Comparison of ENCODE assay signal across 10 cellular contexts in genomic region chr2:130755234-130756040, GRCh38. TPM values are rescaled to one million over a fixed set of nuclear protein-coding genes. Genes with fewer than 3 reads are reported as not detected.
DNase-seq lines count a peak whose midpoint lies in the region; ATAC-seq and TF ChIP-seq lines count a peak whose summit lies in the region.
"Had no signal": no experiment of that assay in that cellular context is flagged by ENCODE, and none has a peak within 500 bp of the region (broad histone marks: within the 10 kb centered on the region; RNA-seq: fewer than 3 reads in every experiment).

AMER3 (plus strand) TSS chr2:130755540; CDS start chr2:130762073, 6,533 bp downstream.

- POLR2A ChIA-PET in HEK293 (lab: Yijun Ruan, JAX): no interaction called here

- H3K36me3 Mint-ChIP-seq in glutamatergic neuron (ENCODE audit: unreplicated experiment): no peaks in the 10 kb centered on the region

- CTCF ChIA-PET in HEK293 (lab: Yijun Ruan, JAX): no interaction called here

- TF ChIP-seq CTCF in HEK293 (tag by site-specific recombination; IDR thresholded peaks at IDR 0.05) (no peak), glutamatergic neuron (IDR thresholded peaks at IDR 0.05; ENCODE audit: partially characterized antibody, unreplicated experiment) (no peak)

- peaks cover 4% of the 10 kb centered on the region; the same call in 1 of the 2 replicates for H3K4me1 ChIP-seq in HEK293 (ENCODE audit: control insufficient read depth, insufficient read depth, low read length)

- peaks cover 15% of the 10 kb centered on the region for H3K9me3 Mint-ChIP-seq in glutamatergic neuron (ENCODE audit: unreplicated experiment)

- H3K27ac ChIP-seq in HEK293 (ENCODE audit: extremely low read depth, low read depth, low read length): no peak within 1 kb of the TSS

- peak within 1 kb of the TSS; percentile 50 for H3K4me3 ChIP-seq in HEK293 (ENCODE audit: low read depth, low read length)
- peak within 1 kb of the TSS; percentile 9 for H3K4me3 ChIP-seq in skeletal muscle cell (ENCODE audit: low read depth, low read length)

- H3K27me3 Mint-ChIP-seq in glutamatergic neuron (ENCODE audit: unreplicated experiment): peaks cover 10% of the 10 kb centered on the region

- no peaks in the 10 kb centered on the region for H3K36me3 ChIP-seq in HEK293 (ENCODE audit: control insufficient read depth in 2 of 2, insufficient read depth in 1 of 2, low read length in 2 of 2)

- H3K4me3 Mint-ChIP-seq in glutamatergic neuron (ENCODE audit: unreplicated experiment): peak within 1 kb of the TSS; percentile 93
- H3K4me3 Mint-ChIP-seq: HFFc6 had no signal

- H3K27ac Mint-ChIP-seq in glutamatergic neuron (ENCODE audit: unreplicated experiment): peak within 1 kb of the TSS; percentile 95
- H3K27ac Mint-ChIP-seq: HFFc6 had no signal

- DNase-seq in NCI-H345 (lab: John Stamatoyannopoulos, UW) (peak; percentile 70), glutamatergic neuron (peak; percentile 74), skeletal muscle cell (ENCODE audit: low read depth) (no peak), AG08396 (ENCODE audit: low spot score) (no peak)
- no peak for DNase-seq in activated CD4-positive, alpha-beta T cell treated with anti-CD3 and anti-CD28 coated beads, Interleukin-2, amount 50 U/mL, for 1 hour
- DNase-seq: HFFc6 had no signal

- no peak for ATAC-seq in HG03520 (IDR thresholded peaks at IDR 0.05; ENCODE audit: unreplicated experiment)
- no peak for ATAC-seq in GM18519 (IDR thresholded peaks at IDR 0.05; ENCODE audit: low FRiP score, unreplicated experiment)

- H3K4me1 Mint-ChIP-seq in glutamatergic neuron (ENCODE audit: low read depth, unreplicated experiment): peaks cover 14% of the 10 kb centered on the region

- no peaks in the 10 kb centered on the region for H3K9me3 ChIP-seq in HEK293 (ENCODE audit: control insufficient read depth, insufficient read depth, low read depth, low read length)

TF ChIP-seq in HEK293, 187 proteins besides CTCF, POLR2A, EP300 and RAD21:
- no peak for TF ChIP-seq ZNF792 (tag by site-specific recombination; IDR thresholded peaks at IDR 0.05)
- peak; percentile 53; the same call in 1 of the 2 replicates for TF ChIP-seq ZNF341 (tag by site-specific recombination; IDR thresholded peaks at IDR 0.05; ENCODE audit: low read depth)
- 0 out of 2 replicates have a peak, but pooled peaks have one; percentile 21 for TF ChIP-seq KLF9 (tag by site-specific recombination; IDR thresholded peaks at IDR 0.05; ENCODE audit: low read depth)
- peak; percentile 36 for TF ChIP-seq GLIS1 (tag by site-specific recombination; IDR thresholded peaks at IDR 0.05)
- TF ChIP-seq SALL2 (tag by site-specific recombination; IDR thresholded peaks at IDR 0.05; ENCODE audit: borderline replicate concordance): no peak
- no peak for TF ChIP-seq ZFP41 (tag by site-specific recombination; IDR thresholded peaks at IDR 0.05; ENCODE audit: borderline replicate concordance)
- TF ChIP-seq, protein P1, sequence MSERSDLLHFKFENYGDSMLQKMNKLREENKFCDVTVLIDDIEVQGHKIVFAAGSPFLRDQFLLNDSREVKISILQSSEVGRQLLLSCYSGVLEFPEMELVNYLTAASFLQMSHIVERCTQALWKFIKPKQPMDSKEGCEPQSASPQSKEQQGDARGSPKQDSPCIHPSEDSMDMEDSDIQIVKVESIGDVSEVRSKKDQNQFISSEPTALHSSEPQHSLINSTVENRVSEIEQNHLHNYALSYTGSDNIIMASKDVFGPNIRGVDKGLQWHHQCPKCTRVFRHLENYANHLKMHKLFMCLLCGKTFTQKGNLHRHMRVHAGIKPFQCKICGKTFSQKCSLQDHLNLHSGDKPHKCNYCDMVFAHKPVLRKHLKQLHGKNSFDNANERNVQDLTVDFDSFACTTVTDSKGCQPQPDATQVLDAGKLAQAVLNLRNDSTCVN (tag by site-specific recombination; optimal IDR thresholded peaks at IDR 0.05): peak; percentile 55
- no peak for TF ChIP-seq ZBTB11 (tag by site-specific recombination; conservative IDR thresholded peaks at IDR 0.05; ENCODE audit: low read depth)
- TF ChIP-seq, protein P2, sequence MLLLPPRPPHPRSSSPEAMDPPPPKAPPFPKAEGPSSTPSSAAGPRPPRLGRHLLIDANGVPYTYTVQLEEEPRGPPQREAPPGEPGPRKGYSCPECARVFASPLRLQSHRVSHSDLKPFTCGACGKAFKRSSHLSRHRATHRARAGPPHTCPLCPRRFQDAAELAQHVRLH (tag by site-specific recombination; IDR thresholded peaks at IDR 0.05): no peak
- TF ChIP-seq ZNF600 (tag by site-specific recombination; IDR thresholded peaks at IDR 0.05): 0 out of 2 replicates have a peak, but pooled peaks have one; percentile 9
- peak; percentile 11; the same call in 1 of the 2 replicates for TF ChIP-seq GLIS2 (tag by site-specific recombination; IDR thresholded peaks at IDR 0.05)
- TF ChIP-seq, protein P3, sequence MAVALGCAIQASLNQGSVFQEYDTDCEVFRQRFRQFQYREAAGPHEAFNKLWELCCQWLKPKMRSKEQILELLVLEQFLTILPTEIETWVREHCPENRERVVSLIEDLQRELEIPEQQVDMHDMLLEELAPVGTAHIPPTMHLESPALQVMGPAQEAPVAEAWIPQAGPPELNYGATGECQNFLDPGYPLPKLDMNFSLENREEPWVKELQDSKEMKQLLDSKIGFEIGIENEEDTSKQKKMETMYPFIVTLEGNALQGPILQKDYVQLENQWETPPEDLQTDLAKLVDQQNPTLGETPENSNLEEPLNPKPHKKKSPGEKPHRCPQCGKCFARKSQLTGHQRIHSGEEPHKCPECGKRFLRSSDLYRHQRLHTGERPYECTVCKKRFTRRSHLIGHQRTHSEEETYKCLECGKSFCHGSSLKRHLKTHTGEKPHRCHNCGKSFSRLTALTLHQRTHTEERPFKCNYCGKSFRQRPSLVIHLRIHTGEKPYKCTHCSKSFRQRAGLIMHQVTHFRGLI (tag by site-specific recombination; IDR thresholded peaks at IDR 0.05): peak; percentile 67; the same call in 1 of the 2 replicates
- TF ChIP-seq ZNF121 (tag by site-specific recombination; IDR thresholded peaks at IDR 0.05): no peak
- 0 out of 2 replicates have a peak, but pooled peaks have one; percentile 20 for TF ChIP-seq KLF16 (tag by site-specific recombination; IDR thresholded peaks at IDR 0.05)
TF ChIP-seq in HEK293: peak in this region for 8.

RNA-seq across cellular contexts. Expression of gene AMER3, which starts in this region (rescaled TPM):
- 20.6 TPM for total RNA-seq in glutamatergic neuron (ENCODE audit: unreplicated experiment)
- total RNA-seq: HFFc6, subcutaneous adipose tissue had no signal

Comparison
In these comparisons a context has a peak if more than half of its experiments do, and no peak if none do; other contexts are left out.
1. DNase-seq: peak in NCI-H345 (single experiment) and glutamatergic neuron (single experiment); none in skeletal muscle cell (single experiment), activated CD4-positive, alpha-beta T cell treated with anti-CD3 and anti-CD28 coated beads, Interleukin-2, amount 50 U/mL, for 1 hour (single experiment) and AG08396 (single experiment).